ENCODE assay signal across 1 cellular context in genomic region chr2:112749755-112750559, GRCh38.
TF ChIP-seq lines count a peak whose summit lies in the region.

No MANE protein-coding gene starts in this region.

TF ChIP-seq in H1, 55 proteins besides CTCF, POLR2A, EP300 and RAD21 (continued from another document):
- TF ChIP-seq USF2 (IDR thresholded peaks at IDR 0.05; ENCODE audit: low read length) (no peak), BCL11A (IDR thresholded peaks at IDR 0.05; ENCODE audit: low read depth in 2 of 2, low read length in 2 of 2) (no peak), NRF1 (IDR thresholded peaks at IDR 0.05; ENCODE audit: low read depth, low read length) (no peak)
